1 cellular context compared by ENCODE assay signal in the genomic region with DNA sequence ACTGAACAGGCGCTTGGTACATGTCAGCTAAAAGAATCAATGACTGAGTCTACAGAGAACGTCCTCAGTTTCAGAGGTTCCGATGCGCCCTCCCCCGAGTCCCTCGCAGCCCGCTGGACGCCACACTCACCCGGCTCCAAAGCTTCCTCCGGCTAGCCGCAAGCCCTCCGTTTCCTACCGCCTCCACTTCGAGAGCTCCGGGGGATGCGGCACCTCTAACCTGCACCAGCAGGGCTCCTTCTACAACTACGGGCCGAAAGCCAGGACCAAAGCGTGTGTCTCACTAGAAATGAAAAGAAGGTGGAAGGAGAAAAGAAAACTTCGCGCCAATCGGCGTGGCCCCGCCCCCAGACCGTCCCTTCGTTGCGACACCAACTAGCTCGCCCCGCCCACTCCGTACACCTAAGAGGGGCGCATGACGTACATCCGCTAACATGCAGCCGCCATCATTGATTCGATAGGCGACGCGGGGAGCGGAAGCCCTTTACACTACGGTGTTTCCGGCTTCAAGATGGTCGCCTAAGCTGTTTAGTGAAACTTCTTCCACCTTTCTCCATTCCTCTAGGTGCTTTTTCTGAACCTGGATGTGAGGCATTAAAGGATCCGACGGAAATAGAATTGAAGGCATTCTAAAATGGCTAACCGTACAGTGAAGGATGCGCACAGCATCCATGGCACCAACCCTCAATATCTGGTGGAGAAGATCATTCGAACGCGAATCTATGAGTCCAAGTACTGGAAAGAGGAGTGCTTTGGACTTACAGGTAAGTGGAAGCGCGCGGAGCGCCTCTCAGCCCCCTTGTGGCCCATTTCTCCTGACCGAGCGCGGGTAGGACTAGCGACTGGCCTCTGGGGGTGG.
A peak's percentile ranks its signal among the peaks of the same experiment; 100 is the strongest.
TF ChIP-seq lines count a peak whose summit lies in the region.

A gene (minus strand): TSS at position 308 of the 859 bp plus-strand sequence. CDS start 2,200 bp downstream, outside the sequence.
A gene with protein sequence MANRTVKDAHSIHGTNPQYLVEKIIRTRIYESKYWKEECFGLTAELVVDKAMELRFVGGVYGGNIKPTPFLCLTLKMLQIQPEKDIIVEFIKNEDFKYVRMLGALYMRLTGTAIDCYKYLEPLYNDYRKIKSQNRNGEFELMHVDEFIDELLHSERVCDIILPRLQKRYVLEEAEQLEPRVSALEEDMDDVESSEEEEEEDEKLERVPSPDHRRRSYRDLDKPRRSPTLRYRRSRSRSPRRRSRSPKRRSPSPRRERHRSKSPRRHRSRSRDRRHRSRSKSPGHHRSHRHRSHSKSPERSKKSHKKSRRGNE (plus strand): TSS at position 487 of the 859 bp plus-strand sequence. CDS start 148 bp downstream, at position 635.

TF ChIP-seq in GM12878, 131 proteins besides CTCF, POLR2A, EP300 and RAD21 (continued from another document and continues in another):
- TF ChIP-seq, protein P1, sequence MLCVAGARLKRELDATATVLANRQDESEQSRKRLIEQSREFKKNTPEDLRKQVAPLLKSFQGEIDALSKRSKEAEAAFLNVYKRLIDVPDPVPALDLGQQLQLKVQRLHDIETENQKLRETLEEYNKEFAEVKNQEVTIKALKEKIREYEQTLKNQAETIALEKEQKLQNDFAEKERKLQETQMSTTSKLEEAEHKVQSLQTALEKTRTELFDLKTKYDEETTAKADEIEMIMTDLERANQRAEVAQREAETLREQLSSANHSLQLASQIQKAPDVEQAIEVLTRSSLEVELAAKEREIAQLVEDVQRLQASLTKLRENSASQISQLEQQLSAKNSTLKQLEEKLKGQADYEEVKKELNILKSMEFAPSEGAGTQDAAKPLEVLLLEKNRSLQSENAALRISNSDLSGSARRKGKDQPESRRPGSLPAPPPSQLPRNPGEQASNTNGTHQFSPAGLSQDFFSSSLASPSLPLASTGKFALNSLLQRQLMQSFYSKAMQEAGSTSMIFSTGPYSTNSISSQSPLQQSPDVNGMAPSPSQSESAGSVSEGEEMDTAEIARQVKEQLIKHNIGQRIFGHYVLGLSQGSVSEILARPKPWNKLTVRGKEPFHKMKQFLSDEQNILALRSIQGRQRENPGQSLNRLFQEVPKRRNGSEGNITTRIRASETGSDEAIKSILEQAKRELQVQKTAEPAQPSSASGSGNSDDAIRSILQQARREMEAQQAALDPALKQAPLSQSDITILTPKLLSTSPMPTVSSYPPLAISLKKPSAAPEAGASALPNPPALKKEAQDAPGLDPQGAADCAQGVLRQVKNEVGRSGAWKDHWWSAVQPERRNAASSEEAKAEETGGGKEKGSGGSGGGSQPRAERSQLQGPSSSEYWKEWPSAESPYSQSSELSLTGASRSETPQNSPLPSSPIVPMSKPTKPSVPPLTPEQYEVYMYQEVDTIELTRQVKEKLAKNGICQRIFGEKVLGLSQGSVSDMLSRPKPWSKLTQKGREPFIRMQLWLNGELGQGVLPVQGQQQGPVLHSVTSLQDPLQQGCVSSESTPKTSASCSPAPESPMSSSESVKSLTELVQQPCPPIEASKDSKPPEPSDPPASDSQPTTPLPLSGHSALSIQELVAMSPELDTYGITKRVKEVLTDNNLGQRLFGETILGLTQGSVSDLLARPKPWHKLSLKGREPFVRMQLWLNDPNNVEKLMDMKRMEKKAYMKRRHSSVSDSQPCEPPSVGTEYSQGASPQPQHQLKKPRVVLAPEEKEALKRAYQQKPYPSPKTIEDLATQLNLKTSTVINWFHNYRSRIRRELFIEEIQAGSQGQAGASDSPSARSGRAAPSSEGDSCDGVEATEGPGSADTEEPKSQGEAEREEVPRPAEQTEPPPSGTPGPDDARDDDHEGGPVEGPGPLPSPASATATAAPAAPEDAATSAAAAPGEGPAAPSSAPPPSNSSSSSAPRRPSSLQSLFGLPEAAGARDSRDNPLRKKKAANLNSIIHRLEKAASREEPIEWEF (IDR thresholded peaks at IDR 0.05; ENCODE audit: insufficient replicate concordance, low read depth, low read length), result no peak
- TF ChIP-seq, protein P2, sequence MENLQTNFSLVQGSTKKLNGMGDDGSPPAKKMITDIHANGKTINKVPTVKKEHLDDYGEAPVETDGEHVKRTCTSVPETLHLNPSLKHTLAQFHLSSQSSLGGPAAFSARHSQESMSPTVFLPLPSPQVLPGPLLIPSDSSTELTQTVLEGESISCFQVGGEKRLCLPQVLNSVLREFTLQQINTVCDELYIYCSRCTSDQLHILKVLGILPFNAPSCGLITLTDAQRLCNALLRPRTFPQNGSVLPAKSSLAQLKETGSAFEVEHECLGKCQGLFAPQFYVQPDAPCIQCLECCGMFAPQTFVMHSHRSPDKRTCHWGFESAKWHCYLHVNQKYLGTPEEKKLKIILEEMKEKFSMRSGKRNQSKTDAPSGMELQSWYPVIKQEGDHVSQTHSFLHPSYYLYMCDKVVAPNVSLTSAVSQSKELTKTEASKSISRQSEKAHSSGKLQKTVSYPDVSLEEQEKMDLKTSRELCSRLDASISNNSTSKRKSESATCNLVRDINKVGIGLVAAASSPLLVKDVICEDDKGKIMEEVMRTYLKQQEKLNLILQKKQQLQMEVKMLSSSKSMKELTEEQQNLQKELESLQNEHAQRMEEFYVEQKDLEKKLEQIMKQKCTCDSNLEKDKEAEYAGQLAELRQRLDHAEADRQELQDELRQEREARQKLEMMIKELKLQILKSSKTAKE (IDR thresholded peaks at IDR 0.05; ENCODE audit: low read depth, poor library complexity, severe bottlenecking), result peak; percentile 51
- TF ChIP-seq ASH2L (IDR thresholded peaks at IDR 0.05; ENCODE audit: borderline replicate concordance, low read depth), result no peak
- TF ChIP-seq KDM1A (IDR thresholded peaks at IDR 0.05; ENCODE audit: borderline replicate concordance), result no peak
- TF ChIP-seq HDAC2 (IDR thresholded peaks at IDR 0.05), result peak; percentile 90
- TF ChIP-seq, protein P3, sequence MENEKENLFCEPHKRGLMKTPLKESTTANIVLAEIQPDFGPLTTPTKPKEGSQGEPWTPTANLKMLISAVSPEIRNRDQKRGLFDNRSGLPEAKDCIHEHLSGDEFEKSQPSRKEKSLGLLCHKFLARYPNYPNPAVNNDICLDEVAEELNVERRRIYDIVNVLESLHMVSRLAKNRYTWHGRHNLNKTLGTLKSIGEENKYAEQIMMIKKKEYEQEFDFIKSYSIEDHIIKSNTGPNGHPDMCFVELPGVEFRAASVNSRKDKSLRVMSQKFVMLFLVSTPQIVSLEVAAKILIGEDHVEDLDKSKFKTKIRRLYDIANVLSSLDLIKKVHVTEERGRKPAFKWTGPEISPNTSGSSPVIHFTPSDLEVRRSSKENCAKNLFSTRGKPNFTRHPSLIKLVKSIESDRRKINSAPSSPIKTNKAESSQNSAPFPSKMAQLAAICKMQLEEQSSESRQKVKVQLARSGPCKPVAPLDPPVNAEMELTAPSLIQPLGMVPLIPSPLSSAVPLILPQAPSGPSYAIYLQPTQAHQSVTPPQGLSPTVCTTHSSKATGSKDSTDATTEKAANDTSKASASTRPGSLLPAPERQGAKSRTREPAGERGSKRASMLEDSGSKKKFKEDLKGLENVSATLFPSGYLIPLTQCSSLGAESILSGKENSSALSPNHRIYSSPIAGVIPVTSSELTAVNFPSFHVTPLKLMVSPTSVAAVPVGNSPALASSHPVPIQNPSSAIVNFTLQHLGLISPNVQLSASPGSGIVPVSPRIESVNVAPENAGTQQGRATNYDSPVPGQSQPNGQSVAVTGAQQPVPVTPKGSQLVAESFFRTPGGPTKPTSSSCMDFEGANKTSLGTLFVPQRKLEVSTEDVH (IDR thresholded peaks at IDR 0.05; ENCODE audit: low read depth, partially characterized antibody), result peak; percentile 68
- peak; percentile 57 for TF ChIP-seq HCFC1 (IDR thresholded peaks at IDR 0.05; ENCODE audit: low read length)
- TF ChIP-seq, protein P4, sequence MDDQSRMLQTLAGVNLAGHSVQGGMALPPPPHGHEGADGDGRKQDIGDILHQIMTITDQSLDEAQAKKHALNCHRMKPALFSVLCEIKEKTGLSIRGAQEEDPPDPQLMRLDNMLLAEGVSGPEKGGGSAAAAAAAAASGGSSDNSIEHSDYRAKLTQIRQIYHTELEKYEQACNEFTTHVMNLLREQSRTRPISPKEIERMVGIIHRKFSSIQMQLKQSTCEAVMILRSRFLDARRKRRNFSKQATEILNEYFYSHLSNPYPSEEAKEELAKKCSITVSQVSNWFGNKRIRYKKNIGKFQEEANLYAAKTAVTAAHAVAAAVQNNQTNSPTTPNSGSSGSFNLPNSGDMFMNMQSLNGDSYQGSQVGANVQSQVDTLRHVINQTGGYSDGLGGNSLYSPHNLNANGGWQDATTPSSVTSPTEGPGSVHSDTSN (IDR thresholded peaks at IDR 0.05; ENCODE audit: insufficient replicate concordance, low read depth, low read length), result no peak
- TF ChIP-seq MYB (IDR thresholded peaks at IDR 0.05; ENCODE audit: borderline replicate concordance, low read depth, low read length), result no peak
- peak; percentile 87; the same call in 1 of the 2 replicates for TF ChIP-seq POLR2AphosphoS2 (IDR thresholded peaks at IDR 0.05; ENCODE audit: low read depth, low read length)
- TF ChIP-seq, protein P5, sequence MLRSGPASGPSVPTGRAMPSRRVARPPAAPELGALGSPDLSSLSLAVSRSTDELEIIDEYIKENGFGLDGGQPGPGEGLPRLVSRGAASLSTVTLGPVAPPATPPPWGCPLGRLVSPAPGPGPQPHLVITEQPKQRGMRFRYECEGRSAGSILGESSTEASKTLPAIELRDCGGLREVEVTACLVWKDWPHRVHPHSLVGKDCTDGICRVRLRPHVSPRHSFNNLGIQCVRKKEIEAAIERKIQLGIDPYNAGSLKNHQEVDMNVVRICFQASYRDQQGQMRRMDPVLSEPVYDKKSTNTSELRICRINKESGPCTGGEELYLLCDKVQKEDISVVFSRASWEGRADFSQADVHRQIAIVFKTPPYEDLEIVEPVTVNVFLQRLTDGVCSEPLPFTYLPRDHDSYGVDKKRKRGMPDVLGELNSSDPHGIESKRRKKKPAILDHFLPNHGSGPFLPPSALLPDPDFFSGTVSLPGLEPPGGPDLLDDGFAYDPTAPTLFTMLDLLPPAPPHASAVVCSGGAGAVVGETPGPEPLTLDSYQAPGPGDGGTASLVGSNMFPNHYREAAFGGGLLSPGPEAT (IDR thresholded peaks at IDR 0.05; ENCODE audit: low read depth), result peak; percentile 96
- peak; percentile 89; the same call in 1 of the 2 replicates for TF ChIP-seq RB1 (IDR thresholded peaks at IDR 0.05; ENCODE audit: borderline replicate concordance)
- peak; percentile 14; the same call in 1 of the 2 replicates for TF ChIP-seq BACH1 (IDR thresholded peaks at IDR 0.05; ENCODE audit: borderline replicate concordance)
- TF ChIP-seq, protein P6, sequence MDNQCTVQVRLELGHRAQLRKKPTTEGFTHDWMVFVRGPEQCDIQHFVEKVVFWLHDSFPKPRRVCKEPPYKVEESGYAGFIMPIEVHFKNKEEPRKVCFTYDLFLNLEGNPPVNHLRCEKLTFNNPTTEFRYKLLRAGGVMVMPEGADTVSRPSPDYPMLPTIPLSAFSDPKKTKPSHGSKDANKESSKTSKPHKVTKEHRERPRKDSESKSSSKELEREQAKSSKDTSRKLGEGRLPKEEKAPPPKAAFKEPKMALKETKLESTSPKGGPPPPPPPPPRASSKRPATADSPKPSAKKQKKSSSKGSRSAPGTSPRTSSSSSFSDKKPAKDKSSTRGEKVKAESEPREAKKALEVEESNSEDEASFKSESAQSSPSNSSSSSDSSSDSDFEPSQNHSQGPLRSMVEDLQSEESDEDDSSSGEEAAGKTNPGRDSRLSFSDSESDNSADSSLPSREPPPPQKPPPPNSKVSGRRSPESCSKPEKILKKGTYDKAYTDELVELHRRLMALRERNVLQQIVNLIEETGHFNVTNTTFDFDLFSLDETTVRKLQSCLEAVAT (IDR thresholded peaks at IDR 0.05), result peak; percentile 93
- no peak for TF ChIP-seq ZNF217 (IDR thresholded peaks at IDR 0.05)
- TF ChIP-seq EED (IDR thresholded peaks at IDR 0.05; ENCODE audit: low read depth), result no peak
- no peak for TF ChIP-seq HDAC6 (IDR thresholded peaks at IDR 0.05; ENCODE audit: unreplicated experiment)
- TF ChIP-seq IRF4 (IDR thresholded peaks at IDR 0.05; ENCODE audit: low read depth, low read length), result peak; percentile 33; the same call in 1 of the 2 replicates
- TF ChIP-seq MEF2B (IDR thresholded peaks at IDR 0.05; ENCODE audit: partially characterized antibody, poor library complexity, severe bottlenecking), result no peak
- peak; percentile 97 for TF ChIP-seq POLR2AphosphoS5 (IDR thresholded peaks at IDR 0.05; ENCODE audit: low read length)
- no peak; the same call in 1 of the 2 replicates for TF ChIP-seq RUNX3 (IDR thresholded peaks at IDR 0.05; ENCODE audit: low read length)
- no peak for TF ChIP-seq STAT3 (IDR thresholded peaks at IDR 0.05; ENCODE audit: low read depth, low read length)
- TF ChIP-seq, protein P7, sequence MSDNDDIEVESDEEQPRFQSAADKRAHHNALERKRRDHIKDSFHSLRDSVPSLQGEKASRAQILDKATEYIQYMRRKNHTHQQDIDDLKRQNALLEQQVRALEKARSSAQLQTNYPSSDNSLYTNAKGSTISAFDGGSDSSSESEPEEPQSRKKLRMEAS (IDR thresholded peaks at IDR 0.05; ENCODE audit: low read depth, low read length), result 0 out of 2 replicates have a peak, but pooled peaks have one; percentile 33
- peak; percentile 97 for TF ChIP-seq YY1 (IDR thresholded peaks at IDR 0.05; ENCODE audit: low read depth, low read length)
- TF ChIP-seq CREB1 (IDR thresholded peaks at IDR 0.05; ENCODE audit: low read depth), result peak; percentile 99
- no peak for TF ChIP-seq WRNIP1 (IDR thresholded peaks at IDR 0.05; ENCODE audit: borderline replicate concordance, low read depth, low read length)
- 0 out of 2 replicates have a peak, but pooled peaks have one; percentile 10 for TF ChIP-seq LARP7 (IDR thresholded peaks at IDR 0.05)
- TF ChIP-seq KLF5 (IDR thresholded peaks at IDR 0.05; ENCODE audit: partially characterized antibody), result peak; percentile 31
- TF ChIP-seq, protein P8, sequence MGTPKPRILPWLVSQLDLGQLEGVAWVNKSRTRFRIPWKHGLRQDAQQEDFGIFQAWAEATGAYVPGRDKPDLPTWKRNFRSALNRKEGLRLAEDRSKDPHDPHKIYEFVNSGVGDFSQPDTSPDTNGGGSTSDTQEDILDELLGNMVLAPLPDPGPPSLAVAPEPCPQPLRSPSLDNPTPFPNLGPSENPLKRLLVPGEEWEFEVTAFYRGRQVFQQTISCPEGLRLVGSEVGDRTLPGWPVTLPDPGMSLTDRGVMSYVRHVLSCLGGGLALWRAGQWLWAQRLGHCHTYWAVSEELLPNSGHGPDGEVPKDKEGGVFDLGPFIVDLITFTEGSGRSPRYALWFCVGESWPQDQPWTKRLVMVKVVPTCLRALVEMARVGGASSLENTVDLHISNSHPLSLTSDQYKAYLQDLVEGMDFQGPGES (IDR thresholded peaks at IDR 0.05), result no peak
- no peak for TF ChIP-seq ZSCAN29 (IDR thresholded peaks at IDR 0.05)
- TF ChIP-seq ATF7 (IDR thresholded peaks at IDR 0.05; ENCODE audit: low read depth), result peak; percentile 85
- TF ChIP-seq PAX5 (IDR thresholded peaks at IDR 0.05; ENCODE audit: borderline replicate concordance, low read depth, low read length), result no peak
- TF ChIP-seq YBX1 (IDR thresholded peaks at IDR 0.05), result no peak
- TF ChIP-seq, protein P9, sequence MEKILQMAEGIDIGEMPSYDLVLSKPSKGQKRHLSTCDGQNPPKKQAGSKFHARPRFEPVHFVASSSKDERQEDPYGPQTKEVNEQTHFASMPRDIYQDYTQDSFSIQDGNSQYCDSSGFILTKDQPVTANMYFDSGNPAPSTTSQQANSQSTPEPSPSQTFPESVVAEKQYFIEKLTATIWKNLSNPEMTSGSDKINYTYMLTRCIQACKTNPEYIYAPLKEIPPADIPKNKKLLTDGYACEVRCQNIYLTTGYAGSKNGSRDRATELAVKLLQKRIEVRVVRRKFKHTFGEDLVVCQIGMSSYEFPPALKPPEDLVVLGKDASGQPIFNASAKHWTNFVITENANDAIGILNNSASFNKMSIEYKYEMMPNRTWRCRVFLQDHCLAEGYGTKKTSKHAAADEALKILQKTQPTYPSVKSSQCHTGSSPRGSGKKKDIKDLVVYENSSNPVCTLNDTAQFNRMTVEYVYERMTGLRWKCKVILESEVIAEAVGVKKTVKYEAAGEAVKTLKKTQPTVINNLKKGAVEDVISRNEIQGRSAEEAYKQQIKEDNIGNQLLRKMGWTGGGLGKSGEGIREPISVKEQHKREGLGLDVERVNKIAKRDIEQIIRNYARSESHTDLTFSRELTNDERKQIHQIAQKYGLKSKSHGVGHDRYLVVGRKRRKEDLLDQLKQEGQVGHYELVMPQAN (conservative IDR thresholded peaks at IDR 0.05), result peak; percentile 99
